8 cellular contexts compared by ENCODE assay signal in the genomic region with DNA sequence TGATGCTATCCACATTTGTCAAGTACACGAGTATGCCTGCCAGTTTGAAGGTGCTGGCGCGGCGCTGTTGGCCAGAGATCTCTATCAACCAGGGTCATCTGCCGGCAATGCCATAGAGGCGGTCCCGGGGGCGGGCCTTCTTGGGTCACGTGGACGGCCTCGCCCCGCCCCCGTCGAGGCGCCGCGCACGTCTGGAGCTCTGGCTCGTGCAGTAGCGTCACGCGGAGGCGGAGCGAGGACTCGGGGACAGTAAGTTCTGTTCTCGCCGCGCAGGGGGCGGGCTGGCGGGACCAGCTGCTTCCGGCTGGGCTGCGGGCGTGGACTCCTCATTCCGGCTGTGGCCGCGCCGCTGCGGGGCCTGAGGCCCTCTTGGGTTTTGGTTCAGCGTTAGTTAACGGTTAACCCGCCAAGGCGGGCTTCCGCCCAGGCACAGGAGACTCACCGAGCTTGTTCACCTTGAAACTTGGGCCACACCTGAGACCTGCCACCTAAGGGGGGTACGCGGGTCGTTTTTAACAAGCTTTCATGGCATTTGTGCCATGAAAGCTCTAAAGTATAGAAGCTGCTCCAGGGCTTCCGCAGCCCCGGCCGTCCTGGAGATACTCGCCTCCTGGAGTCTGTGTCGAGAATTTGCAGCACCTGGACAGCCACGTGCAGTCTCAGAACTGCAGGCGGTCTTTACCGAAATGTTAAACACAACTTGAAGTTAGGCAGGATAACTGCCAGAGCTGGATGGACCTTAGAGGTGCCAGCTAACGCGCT. TPM values are rescaled to one million over a fixed set of nuclear protein-coding genes. Genes with fewer than 3 reads are reported as not detected.
DNase-seq lines count a peak whose midpoint lies in the region; ATAC-seq and TF ChIP-seq lines count a peak whose summit lies in the region.

A gene (plus strand): TSS at position 209 of the 762 bp plus-strand sequence. CDS start 5,495 bp downstream, outside the sequence.

- in situ Hi-C loops in transverse colon (cut with MboI; ENCODE audit: low pct_ligation_motif_present in 1 of 4, low pct_unique_long_range_greater_than_20kb in 1 of 4, low sequenced_read_pairs in 3 of 4) = loop anchor here in 1 of 4 donors (25.0 kb wide), 1 partner anchor 691 kb away; no protein-coding TSS in a partner anchor

- H3K36me3 ChIP-seq in heart left ventricle (no peaks in the 10 kb centered on the region), trophoblast cell (ENCODE audit: control insufficient read depth in 1 of 2, insufficient read depth in 2 of 2, low read length in 2 of 2) (no peaks in the 10 kb centered on the region), transverse colon (no peaks in the 10 kb centered on the region)

- H3K27ac ChIP-seq in adipose tissue (ENCODE audit: low read depth, low read length) (peak within 1 kb of the TSS; percentile 32), heart left ventricle (peak within 1 kb of the TSS; percentile 89 to 99 (median 95)), trophoblast cell (ENCODE audit: low read depth, low read length) (peak within 1 kb of the TSS; percentile 84), transverse colon (peak within 1 kb of the TSS; percentile 96 to 98 (median 97))

- H3K14ac ChIP-seq in trophoblast cell (ENCODE audit: low read length) = peak within 1 kb of the TSS; percentile 18

- H3K79me2 ChIP-seq in trophoblast cell (ENCODE audit: control insufficient read depth, insufficient read depth, low read length, poor library complexity) = no peaks in the 10 kb centered on the region

- H3K18ac ChIP-seq in trophoblast cell (ENCODE audit: low read length) = peak within 1 kb of the TSS; percentile 24

- peak; percentile 88 to 94 for TF ChIP-seq POLR2A in heart left ventricle (IDR thresholded peaks at IDR 0.05)
- TF ChIP-seq POLR2A in transverse colon (IDR thresholded peaks at IDR 0.05) = peak; percentile 97

- intact Hi-C loops in heart left ventricle (cut with DNase I) (loop anchor here in 8 of 10 donors (1.0 to 10.0 kb wide), 13 partner anchors 84 to 958 kb away; a partner anchor contains a TSS), transverse colon (cut with DNase I; ENCODE audit: low total_unique reads) (loop anchor here (10.0 kb wide), 1 partner anchor 198 kb away; no protein-coding TSS in a partner anchor)

- WGBS in adipose tissue, 3 donors = 1% methylated on average over 57 of the region's 57 CpGs
- 1 to 3% (median 2%) methylated on average over 26 to 57 of the region's 57 CpGs for WGBS in heart left ventricle, 4 donors
- no CpG with 5 or more reads among the region's 57 CpGs for WGBS in trophoblast cell (ENCODE audit: extremely low coverage, insufficient coverage, insufficient read length)
- WGBS in transverse colon (ENCODE audit: low coverage in 1 of 2), 2 donors = 0 to 2% methylated on average over 1 to 20 of the region's 57 CpGs

- H3K79me1 ChIP-seq in trophoblast cell (ENCODE audit: low read length) = peaks cover 6% of the 10 kb centered on the region

- no peak within 1 kb of the TSS for H2BK12ac ChIP-seq in trophoblast cell (ENCODE audit: low read length)

- H3K4me1 ChIP-seq in heart left ventricle (peaks cover 0 to 25% (median 9%) of the 10 kb centered on the region in 12 donors), trophoblast cell (ENCODE audit: control insufficient read depth in 1 of 2, insufficient read depth in 2 of 2, low read length in 2 of 2) (peaks cover 0 to 3% of the 10 kb centered on the region in 2 experiments), transverse colon (peaks cover 10 to 27% (median 16%) of the 10 kb centered on the region in 4 donors)

- H2AFZ ChIP-seq in trophoblast cell (ENCODE audit: insufficient read depth, low read length, poor library complexity) = peak within 1 kb of the TSS; percentile 35

- H3K4me2 ChIP-seq in trophoblast cell (ENCODE audit: low read length) = peak within 1 kb of the TSS; percentile 83

- H3K9ac ChIP-seq in trophoblast cell (ENCODE audit: low read length) = peak within 1 kb of the TSS; percentile 76

- H3K9me3 ChIP-seq in heart left ventricle (no peaks in the 10 kb centered on the region), trophoblast cell (ENCODE audit: insufficient read depth, low read depth, low read length) (no peaks in the 10 kb centered on the region), transverse colon (no peaks in the 10 kb centered on the region)

- no peaks in the 10 kb centered on the region for H3K27me3 ChIP-seq in heart left ventricle
- no peaks in the 10 kb centered on the region for H3K27me3 ChIP-seq in trophoblast cell (ENCODE audit: insufficient read depth, low read length)
- no peaks in the 10 kb centered on the region for H3K27me3 ChIP-seq in transverse colon

- DNase-seq in NCI-H1105 (lab: John Stamatoyannopoulos, UW) = peak; percentile 84
- peak; percentile 99 for DNase-seq in SW480 (ENCODE audit: low spot score)
- peak; percentile 96 to 100 (median 99) for DNase-seq in heart left ventricle
- peak; percentile 99 for DNase-seq in trophoblast cell
- peak; percentile 100 for DNase-seq in transverse colon

- H3K23ac ChIP-seq in trophoblast cell (ENCODE audit: low read length) = no peak within 1 kb of the TSS

- TF ChIP-seq CTCF in GM12872 (IDR thresholded peaks at IDR 0.05; ENCODE audit: insufficient read depth, low read depth, low read length) = peak; percentile 30; the same call in 1 of the 3 replicates
- peak in 5 of 12 donors; percentile 2 to 31 (median 11) for TF ChIP-seq CTCF in heart left ventricle (IDR thresholded peaks at IDR 0.05)
- TF ChIP-seq CTCF in transverse colon (IDR thresholded peaks at IDR 0.05) = peak in 3 of 5 experiments; percentile 25 to 50 (median 44)

- H3K4me3 ChIP-seq in heart left ventricle (peak within 1 kb of the TSS; percentile 28 to 76 (median 64)), trophoblast cell (ENCODE audit: low read depth, low read length) (peak within 1 kb of the TSS; percentile 62), transverse colon (peak within 1 kb of the TSS; percentile 31 to 63 (median 40))

- H2BK5ac ChIP-seq in trophoblast cell (ENCODE audit: low read depth, low read length, poor library complexity) = peak within 1 kb of the TSS; percentile 75

- peak within 1 kb of the TSS; percentile 77 for H4K91ac ChIP-seq in trophoblast cell (ENCODE audit: low read depth, low read length)

- TF ChIP-seq EP300 in transverse colon (IDR thresholded peaks at IDR 0.05; ENCODE audit: low read depth) = peak; percentile 100

- ATAC-seq in HG02642 (IDR thresholded peaks at IDR 0.05; ENCODE audit: poor library complexity, unreplicated experiment) = peak; percentile 98
- peak; percentile 99 to 100 (median 99) for ATAC-seq in heart left ventricle

- peak within 1 kb of the TSS; percentile 50 for H2BK120ac ChIP-seq in trophoblast cell (ENCODE audit: insufficient read depth, low read length, poor library complexity)

- no peak within 1 kb of the TSS for H4K12ac ChIP-seq in trophoblast cell (ENCODE audit: low read depth, low read length)

- peak within 1 kb of the TSS; percentile 56 for H4K8ac ChIP-seq in trophoblast cell (ENCODE audit: low read depth, low read length)

- H2AK5ac ChIP-seq in trophoblast cell (ENCODE audit: low read length) = no peak within 1 kb of the TSS

- no peak within 1 kb of the TSS for H3K4ac ChIP-seq in trophoblast cell (ENCODE audit: low read depth, low read length)

RNA-seq across cellular contexts. Expression of the gene that starts here (rescaled TPM):
- polyA plus RNA-seq in adipose tissue (1 to 10 TPM; 1.0 to 4.4 (median 2.1) TPM), heart left ventricle (1 to 10 TPM; 2.3 to 5.0 TPM)
- total RNA-seq in heart left ventricle (1 to 10 TPM; 1.3 to 4.6 (median 3.5) TPM), transverse colon (1 to 10 TPM in 2 of 4 donors, not detected in 2; 1.1 to 1.4 TPM)
- polyA plus RNA-seq in trophoblast cell (2013) = 3.5 and 3.6 TPM in 2 replicates

Comparison
In these comparisons a context has a peak if more than half of its experiments do, and no peak if none do; other contexts are left out.
1. Peak in every context shown above with its lines: DNase-seq, ATAC-seq, H3K4me3 ChIP-seq and H3K27ac ChIP-seq.
2. H3K27ac ChIP-seq: peak in every context shown above with its lines; median percentile 97 in transverse colon; 95 in heart left ventricle; 84 in trophoblast cell; 32 in adipose tissue.